Comparison of ENCODE assay signal across 10 cellular contexts in genomic region chr3:156685752-156686151, GRCh38. TPM values are rescaled to one million over a fixed set of nuclear protein-coding genes. Genes with fewer than 3 reads are reported as not detected.
DNase-seq lines count a peak whose midpoint lies in the region; ATAC-seq and TF ChIP-seq lines count a peak whose summit lies in the region.
"Had no signal": no experiment of that assay in that cellular context is flagged by ENCODE, and none has a peak within 500 bp of the region (broad histone marks: within the 10 kb centered on the region; RNA-seq: fewer than 3 reads in every experiment).

No MANE protein-coding gene starts in this region.

- peaks cover 43% of the 10 kb centered on the region for H3K36me3 Mint-ChIP-seq in central memory CD8-positive, alpha-beta T cell (ENCODE audit: insufficient read depth)

- POLR2A ChIA-PET in A673 (lab: Charles Lee; ENCODE audit: low non-redundant PET) = interaction anchor here (0.7 kb wide), 1 partner anchor 127 kb away, joined by 3 read pairs; no protein-coding TSS in a partner anchor

- no TSS peak for BruUV-seq in A673 (replicated peaks; lab: Mats Ljungman, UMichigan)

- H3K27me3 Mint-ChIP-seq in central memory CD8-positive, alpha-beta T cell = no peaks in the 10 kb centered on the region

- H3K4me1 Mint-ChIP-seq in central memory CD8-positive, alpha-beta T cell = peaks cover 78% of the 10 kb centered on the region

- no peak for TF ChIP-seq CTCF in A673 (conservative IDR thresholded peaks at IDR 0.05; ENCODE audit: low read depth, low read length)

- intact Hi-C loops in A673 (cut with micrococcal nuclease; ENCODE audit: unreplicated experiment) = no loop called here
- intact Hi-C loops in sciatic nerve (cut with DNase I) = no loop called here

- no peaks in the 10 kb centered on the region for H3K27me3 ChIP-seq in A673 (replicated peaks; ENCODE audit: insufficient read depth, low read depth, low read length, poor library complexity)

- H3K9me3 Mint-ChIP-seq in central memory CD8-positive, alpha-beta T cell = no peaks in the 10 kb centered on the region

- ATAC-seq in GM19324 (IDR thresholded peaks at IDR 0.05; ENCODE audit: low FRiP score, unreplicated experiment) (peak; percentile 48), sciatic nerve (no peak)
- ATAC-seq in central memory CD8-positive, alpha-beta T cell (replicated peaks; ENCODE audit: extremely low read depth, poor library complexity, severe bottlenecking) = peak; percentile 41

- no peaks in the 10 kb centered on the region for H3K9me3 ChIP-seq in A673 (ENCODE audit: low read depth, low read length, poor library complexity, severe bottlenecking)

- peak overlapping the region; percentile 18 for H3K4me3 ChIP-seq in A673 (ENCODE audit: low read depth, low read length, poor library complexity, severe bottlenecking)

- peak overlapping the region; percentile 38 for H3K27ac Mint-ChIP-seq in central memory CD8-positive, alpha-beta T cell (ENCODE audit: low read depth)

- CTCF ChIA-PET in A673 (lab: Charles Lee) = no interaction called here

- peak overlapping the region; percentile 50 for H3K4me3 Mint-ChIP-seq in central memory CD8-positive, alpha-beta T cell

- DNase-seq in A673 (ENCODE audit: low spot score) (no peak), HT-29 (ENCODE audit: low spot score) (peak; percentile 51), DMS79 treated with DMSO at 0.1 percent for 48 hours (lab: John Stamatoyannopoulos, UW) (no peak), medulla oblongata (ENCODE audit: extremely low spot score) (no peak), midbrain (lab: John Stamatoyannopoulos, UW) (no peak), sciatic nerve (ENCODE audit: low spot score) (no peak)
- no peak for DNase-seq in central memory CD8-positive, alpha-beta T cell (ENCODE audit: low spot score in 2 of 2)
- DNase-seq: NCI-H82, retina had no signal

- peaks cover 98% of the 10 kb centered on the region for H3K4me1 ChIP-seq in A673 (ENCODE audit: insufficient read depth, low read length, poor library complexity, severe bottlenecking)

- H3K27ac ChIP-seq in A673 (ENCODE audit: low read depth, low read length, poor library complexity, severe bottlenecking) = peak overlapping the region; percentile 38

- H3K36me3 ChIP-seq in A673 (ENCODE audit: insufficient read depth, low read length, poor library complexity, severe bottlenecking) = peaks cover 79% of the 10 kb centered on the region

RNA-seq across cellular contexts. Expression of gene TIPARP, which starts 11.4 kb away (rescaled TPM):
- total RNA-seq in A673 (2021) (116 TPM in 2 replicates), sciatic nerve (25.7 TPM)
- 66.6 and 70.7 TPM in 2 replicates for total RNA-seq in HT-29 (2014; rRNA removed; shearing (Covaris generic))
